ENCODE assay signal across 11 cellular contexts in the genomic region with DNA sequence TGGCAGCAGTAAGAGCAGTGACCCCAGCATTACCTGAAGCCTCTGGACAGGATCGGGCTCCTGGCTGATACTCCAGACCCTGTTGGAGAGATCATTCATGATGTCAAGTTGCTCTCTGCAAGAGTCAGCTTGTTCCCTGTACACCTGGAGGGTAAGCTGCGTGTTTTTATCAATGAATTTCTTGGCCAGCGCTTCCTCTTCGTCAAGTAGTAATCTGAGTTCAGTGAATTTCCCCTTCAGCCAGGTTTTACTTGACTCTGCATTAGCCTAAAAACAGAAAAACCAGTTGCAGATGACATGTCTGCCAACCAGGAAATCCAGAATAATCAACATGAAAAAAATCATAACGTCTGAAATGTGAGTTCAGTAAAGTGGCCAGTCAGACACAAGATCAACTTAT. TPM values are rescaled to one million over a fixed set of nuclear protein-coding genes. Genes with fewer than 3 reads are reported as not detected.
DNase-seq lines count a peak whose midpoint lies in the region; ATAC-seq and TF ChIP-seq lines count a peak whose summit lies in the region.
"Had no signal": no experiment of that assay in that cellular context is flagged by ENCODE, and none has a peak within 500 bp of the region (broad histone marks: within the 10 kb centered on the region; RNA-seq: fewer than 3 reads in every experiment).

No MANE protein-coding gene starts in this region.

- H3K4me2 ChIP-seq in BLaER1 = peak overlapping the region; percentile 89

- H3K27me3 ChIP-seq in BLaER1 = no peaks in the 10 kb centered on the region
- H3K27me3 ChIP-seq in Peyer's patch = no peaks in the 10 kb centered on the region
- H3K27me3 ChIP-seq in esophagus squamous epithelium = no peaks in the 10 kb centered on the region

- H3K9me3 ChIP-seq in BLaER1 = no peaks in the 10 kb centered on the region
- H3K9me3 ChIP-seq in Peyer's patch = no peaks in the 10 kb centered on the region
- H3K9me3 ChIP-seq in esophagus squamous epithelium = no peaks in the 10 kb centered on the region

- no peak for ATAC-seq in left cardiac atrium
- no peak for ATAC-seq in GM21576 (IDR thresholded peaks at IDR 0.05; ENCODE audit: unreplicated experiment)
- no peak for ATAC-seq in Right ventricle myocardium inferior

- H3K4me1 ChIP-seq in BLaER1 = peaks cover 73% of the 10 kb centered on the region
- H3K4me1 ChIP-seq in Peyer's patch = peaks cover 3 to 53% (median 14%) of the 10 kb centered on the region in 4 donors
- H3K4me1 ChIP-seq in esophagus squamous epithelium = peaks cover 24 to 74% (median 29%) of the 10 kb centered on the region in 3 donors

- TF ChIP-seq CTCF in Peyer's patch (IDR thresholded peaks at IDR 0.05) (no peak), esophagus squamous epithelium (IDR thresholded peaks at IDR 0.05) (no peak)

- H3K4me3 ChIP-seq in BLaER1 (no peak overlapping the region), Peyer's patch (no peak overlapping the region), esophagus squamous epithelium (no peak overlapping the region)

- peak overlapping the region; percentile 51 for H3K9ac ChIP-seq in BLaER1

- TF ChIP-seq POLR2A in Peyer's patch (IDR thresholded peaks at IDR 0.05) (no peak), esophagus squamous epithelium (IDR thresholded peaks at IDR 0.05) (no peak)

- 28 to 30% methylated on average over 4 to 5 of the region's 5 CpGs for WGBS in esophagus squamous epithelium, 2 donors

- H3K27ac ChIP-seq in BLaER1 (peak overlapping the region; percentile 81), Peyer's patch (peak overlapping the region; percentile 24 to 77 (median 67)), esophagus squamous epithelium (peak overlapping the region; percentile 60 to 88 (median 81))

- intact Hi-C loops in esophagus squamous epithelium (cut with DNase I) = no loop called here
- intact Hi-C loops in left cardiac atrium (cut with DNase I) = no loop called here
- intact Hi-C loops in Right ventricle myocardium inferior (cut with DNase I) = no loop called here

- H3K36me3 ChIP-seq in BLaER1 (peaks cover 42% of the 10 kb centered on the region), Peyer's patch (peaks cover 0 to 46% (median 0%) of the 10 kb centered on the region in 3 donors), esophagus squamous epithelium (peaks cover 0 to 26% (median 10%) of the 10 kb centered on the region in 3 donors)

- peak; percentile 88 for DNase-seq in DMS79 (lab: John Stamatoyannopoulos, UW)
- DNase-seq in Peyer's patch = peak in 1 of 3 donors; percentile 56
- DNase-seq in esophagus squamous epithelium (lab: John Stamatoyannopoulos, UW) = no peak
- DNase-seq in left cardiac atrium = no peak
- DNase-seq in inferior parietal cortex (ENCODE audit: extremely low spot score) = no peak
- no peak for DNase-seq in Right ventricle myocardium inferior (ENCODE audit: missing footprints)
- DNase-seq: anterior cingulate cortex, COR-L47, substantia nigra had no signal

- H4K20me1 ChIP-seq in BLaER1 = no peaks in the 10 kb centered on the region

RNA-seq across cellular contexts. Expression of a gene that starts 19.1 kb away (rescaled TPM):
- total RNA-seq in Peyer's patch = 100 to 1,000 TPM in 1 of 4 donors, 10 to 100 TPM in 3; 61.1 to 101 (median 72.0) TPM
- total RNA-seq in esophagus squamous epithelium = 10 to 100 TPM; 21.0 to 39.2 (median 31.6) TPM
- 10 to 100 TPM in 1 of 2 donors, 1 to 10 TPM in 1; 4.3 to 12.2 TPM for total RNA-seq in left cardiac atrium
- 5.1 TPM for total RNA-seq in Right ventricle myocardium inferior

RNA-seq across cellular contexts. Expression of a gene that starts 43.4 kb away (rescaled TPM):
- total RNA-seq in Peyer's patch (10 to 100 TPM; 46.4 to 90.8 (median 76.7) TPM), esophagus squamous epithelium (10 to 100 TPM; 46.2 to 72.0 (median 58.4) TPM), left cardiac atrium (10 to 100 TPM; 31.0 to 41.5 TPM), Right ventricle myocardium inferior (37.2 TPM)
